ENCODE assay signal across 1 cellular context in the genomic region with DNA sequence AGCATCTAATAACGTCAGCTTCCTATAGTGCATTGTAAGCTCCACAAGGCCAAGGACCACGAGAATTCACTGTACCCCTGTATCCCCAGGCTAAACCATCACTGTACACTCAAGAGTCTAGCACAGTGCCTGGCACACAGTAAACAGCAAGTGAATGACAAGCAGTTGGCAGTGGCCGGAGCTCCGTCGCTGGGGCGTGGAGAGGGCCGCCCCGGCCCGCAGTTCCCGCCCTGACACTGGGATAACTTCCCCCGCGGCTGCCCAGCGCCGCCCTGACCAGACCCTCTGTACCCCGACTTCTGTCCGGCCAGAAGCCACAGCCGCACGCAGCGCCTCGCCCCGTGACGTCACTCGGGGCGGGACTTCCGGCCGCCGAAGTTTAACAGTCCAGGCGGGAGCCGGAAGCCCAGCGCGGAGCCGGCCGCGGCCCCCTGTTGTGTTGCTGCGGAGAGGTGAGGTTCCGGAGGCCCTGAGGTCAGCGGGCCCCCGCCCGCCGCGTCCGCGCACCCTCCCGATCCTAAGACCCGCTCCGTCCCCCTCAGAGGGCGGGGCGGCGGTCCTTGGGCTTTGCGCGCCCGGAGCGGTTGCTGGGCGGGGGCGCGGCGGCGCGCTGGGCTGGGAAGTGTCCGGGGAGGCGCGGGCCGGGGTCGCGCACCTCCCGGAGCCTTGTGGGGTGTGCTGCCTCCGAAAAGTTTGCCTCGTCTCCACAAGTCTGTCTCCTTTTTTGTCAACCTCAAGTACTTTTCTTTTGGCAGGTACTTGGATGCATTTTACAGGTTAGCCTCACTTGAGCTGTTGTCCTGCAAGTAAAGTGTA.
TF ChIP-seq lines count a peak whose summit lies in the region.

A gene with protein sequence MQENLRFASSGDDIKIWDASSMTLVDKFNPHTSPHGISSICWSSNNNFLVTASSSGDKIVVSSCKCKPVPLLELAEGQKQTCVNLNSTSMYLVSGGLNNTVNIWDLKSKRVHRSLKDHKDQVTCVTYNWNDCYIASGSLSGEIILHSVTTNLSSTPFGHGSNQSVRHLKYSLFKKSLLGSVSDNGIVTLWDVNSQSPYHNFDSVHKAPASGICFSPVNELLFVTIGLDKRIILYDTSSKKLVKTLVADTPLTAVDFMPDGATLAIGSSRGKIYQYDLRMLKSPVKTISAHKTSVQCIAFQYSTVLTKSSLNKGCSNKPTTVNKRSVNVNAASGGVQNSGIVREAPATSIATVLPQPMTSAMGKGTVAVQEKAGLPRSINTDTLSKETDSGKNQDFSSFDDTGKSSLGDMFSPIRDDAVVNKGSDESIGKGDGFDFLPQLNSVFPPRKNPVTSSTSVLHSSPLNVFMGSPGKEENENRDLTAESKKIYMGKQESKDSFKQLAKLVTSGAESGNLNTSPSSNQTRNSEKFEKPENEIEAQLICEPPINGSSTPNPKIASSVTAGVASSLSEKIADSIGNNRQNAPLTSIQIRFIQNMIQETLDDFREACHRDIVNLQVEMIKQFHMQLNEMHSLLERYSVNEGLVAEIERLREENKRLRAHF (plus strand): TSS at position 409 of the 816 bp plus-strand sequence. CDS start 2,503 bp downstream, outside the sequence.

TF ChIP-seq in SK-N-SH, 30 proteins besides CTCF, POLR2A, EP300 and RAD21 (continued from another document):
- TF ChIP-seq GATA2 (CRISPR knock-in tag; IDR thresholded peaks at IDR 0.05) (no peak), GABPA (IDR thresholded peaks at IDR 0.05; ENCODE audit: low read depth) (peak; percentile 85), TAF1 (IDR thresholded peaks at IDR 0.05; ENCODE audit: borderline replicate concordance, low read depth, low read length) (peak; percentile 63; the same call in 1 of the 2 replicates), ELF1 (IDR thresholded peaks at IDR 0.05) (peak; percentile 68), RXRA (IDR thresholded peaks at IDR 0.05; ENCODE audit: borderline replicate concordance, low read depth) (no peak), POLR2AphosphoS5 (IDR thresholded peaks at IDR 0.05; ENCODE audit: low read depth, low read length) (peak; percentile 87), RCOR1 (IDR thresholded peaks at IDR 0.05; ENCODE audit: low read length) (peak; percentile 4; the same call in 1 of the 2 replicates)
- TF ChIP-seq, protein P1, sequence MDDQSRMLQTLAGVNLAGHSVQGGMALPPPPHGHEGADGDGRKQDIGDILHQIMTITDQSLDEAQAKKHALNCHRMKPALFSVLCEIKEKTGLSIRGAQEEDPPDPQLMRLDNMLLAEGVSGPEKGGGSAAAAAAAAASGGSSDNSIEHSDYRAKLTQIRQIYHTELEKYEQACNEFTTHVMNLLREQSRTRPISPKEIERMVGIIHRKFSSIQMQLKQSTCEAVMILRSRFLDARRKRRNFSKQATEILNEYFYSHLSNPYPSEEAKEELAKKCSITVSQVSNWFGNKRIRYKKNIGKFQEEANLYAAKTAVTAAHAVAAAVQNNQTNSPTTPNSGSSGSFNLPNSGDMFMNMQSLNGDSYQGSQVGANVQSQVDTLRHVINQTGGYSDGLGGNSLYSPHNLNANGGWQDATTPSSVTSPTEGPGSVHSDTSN (IDR thresholded peaks at IDR 0.05): 0 out of 2 replicates have a peak, but pooled peaks have one; percentile 28
- TF ChIP-seq, protein P2, sequence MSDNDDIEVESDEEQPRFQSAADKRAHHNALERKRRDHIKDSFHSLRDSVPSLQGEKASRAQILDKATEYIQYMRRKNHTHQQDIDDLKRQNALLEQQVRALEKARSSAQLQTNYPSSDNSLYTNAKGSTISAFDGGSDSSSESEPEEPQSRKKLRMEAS (IDR thresholded peaks at IDR 0.05; ENCODE audit: low read depth): peak; percentile 46; the same call in 1 of the 2 replicates
